ENCODE assay signal across 1 cellular context in genomic region chr5:175457466-175457865, GRCh38.
TF ChIP-seq lines count a peak whose summit lies in the region.

No MANE protein-coding gene starts in this region.

TF ChIP-seq in HCT116, 20 proteins besides CTCF, POLR2A, EP300 and RAD21 (continued from another document):
- TF ChIP-seq ATF3 (IDR thresholded peaks at IDR 0.05) (no peak), ZBTB33 (IDR thresholded peaks at IDR 0.05; ENCODE audit: extremely low read depth, insufficient replicate concordance, low read length) (no peak), EZH2phosphoT487 (IDR thresholded peaks at IDR 0.05; ENCODE audit: borderline replicate concordance) (no peak)
TF ChIP-seq in HCT116: peak in this region for 0.
